Comparison of ENCODE assay signal across 14 cellular contexts in genomic region chr10:72011016-72011415, GRCh38. TPM values are rescaled to one million over a fixed set of nuclear protein-coding genes. Genes with fewer than 3 reads are reported as not detected.
A peak's percentile ranks its signal among the peaks of the same experiment; 100 is the strongest.
DNase-seq lines count a peak whose midpoint lies in the region; ATAC-seq and TF ChIP-seq lines count a peak whose summit lies in the region.
"Had no signal": no experiment of that assay in that cellular context is flagged by ENCODE, and none has a peak within 500 bp of the region (broad histone marks: within the 10 kb centered on the region; RNA-seq: fewer than 3 reads in every experiment).

No MANE protein-coding gene starts in this region.

- no peaks in the 10 kb centered on the region for H3K27me3 Mint-ChIP-seq in activated CD8-positive, alpha-beta T cell treated with anti-CD3 and anti-CD28 coated beads, Interleukin-2, amount 10 ng/mL, durations not matched to agents 7 days and 5 days (ENCODE audit: low read depth)
- H3K27me3 Mint-ChIP-seq: activated naive CD8-positive, alpha-beta T cell treated with anti-CD3 and anti-CD28 coated beads for 36 hours; natural killer cell treated with Interleukin-12 subunit alpha and Interleukin-12 subunit beta and Interleukin-15 and Interleukin-18, amount 100 ng/mL, for 72 hours had no signal

- H4K20me1 ChIP-seq in hepatocyte (ENCODE audit: insufficient read depth, poor library complexity, severe bottlenecking) = no peaks in the 10 kb centered on the region

- no peaks in the 10 kb centered on the region for H3K79me2 ChIP-seq in hepatocyte

- CTCF ChIA-PET in activated CD8-positive, alpha-beta T cell treated with anti-CD3 and anti-CD28 coated beads, Interleukin-2, amount 10 ng/mL, durations not matched to agents 7 days and 5 days (lab: Charles Lee) = no interaction called here

- H3K27me3 ChIP-seq in heart right ventricle (no peaks in the 10 kb centered on the region), hepatocyte (no peaks in the 10 kb centered on the region), gastrocnemius medialis (no peaks in the 10 kb centered on the region), vagina (no peaks in the 10 kb centered on the region)

- H3K9me3 ChIP-seq in heart right ventricle = no peaks in the 10 kb centered on the region
- no peaks in the 10 kb centered on the region for H3K9me3 ChIP-seq in hepatocyte (ENCODE audit: low read depth)
- no peaks in the 10 kb centered on the region for H3K9me3 ChIP-seq in gastrocnemius medialis
- no peaks in the 10 kb centered on the region for H3K9me3 ChIP-seq in vagina

- H3K4me1 ChIP-seq in heart right ventricle (peaks cover 41 to 92% (median 72%) of the 10 kb centered on the region in 9 donors), hepatocyte (ENCODE audit: insufficient read depth) (peaks cover 29% of the 10 kb centered on the region), gastrocnemius medialis (peaks cover 65% of the 10 kb centered on the region in 2 donors), vagina (peaks cover 62% of the 10 kb centered on the region)

- no peaks in the 10 kb centered on the region for H3K4me1 Mint-ChIP-seq in activated CD8-positive, alpha-beta T cell treated with anti-CD3 and anti-CD28 coated beads, Interleukin-2, amount 10 ng/mL, durations not matched to agents 7 days and 5 days (ENCODE audit: low read depth)
- H3K4me1 Mint-ChIP-seq: activated B cell treated with CpG ODN at 0.5 μM for 24 hours; activated naive CD8-positive, alpha-beta T cell treated with anti-CD3 and anti-CD28 coated beads for 36 hours had no signal

- TF ChIP-seq POLR2A in gastrocnemius medialis (IDR thresholded peaks at IDR 0.05) (no peak), vagina (IDR thresholded peaks at IDR 0.05) (no peak)

- WGBS in heart right ventricle, 2 donors = 93 to 95% methylated on average over 9 of the region's 9 CpGs
- 98% methylated on average over 9 of the region's 9 CpGs for WGBS in hepatocyte (ENCODE audit: low lambda C conversion rate, missing lambda C conversion rate)

- POLR2A ChIA-PET in activated CD8-positive, alpha-beta T cell treated with anti-CD3 and anti-CD28 coated beads, Interleukin-2, amount 10 ng/mL, durations not matched to agents 7 days and 5 days (lab: Charles Lee) = no interaction called here

- no peak overlapping the region for H3K4me2 ChIP-seq in hepatocyte

- DNase-seq in heart right ventricle (no peak), cardiac septum (ENCODE audit: low spot score) (no peak), hepatocyte (ENCODE audit: low spot score) (no peak), gastrocnemius medialis (no peak), vagina (ENCODE audit: extremely low spot score in 2 of 2) (no peak)
- no peak for DNase-seq in stimulated activated CD8-positive, alpha-beta memory T cell treated with anti-CD3 and anti-CD28 coated beads, Interleukin-4, amount 100 ng/mL, for 48 hours
- DNase-seq in activated CD8-positive, alpha-beta T cell treated with anti-CD3 and anti-CD28 coated beads, Interleukin-2, amount 10 ng/mL, durations not matched to agents 7 days and 5 days = no peak
- DNase-seq: activated B cell treated with CpG ODN at 0.5 μM for 24 hours; activated naive CD8-positive, alpha-beta T cell treated with anti-CD3 and anti-CD28 coated beads for 36 hours; GDM1; NCI-H526; retina had no signal

- no peak overlapping the region for H3K4me3 Mint-ChIP-seq in activated CD8-positive, alpha-beta T cell treated with anti-CD3 and anti-CD28 coated beads, Interleukin-2, amount 10 ng/mL, durations not matched to agents 7 days and 5 days
- H3K4me3 Mint-ChIP-seq: activated B cell treated with CpG ODN at 0.5 μM for 24 hours; activated naive CD8-positive, alpha-beta T cell treated with anti-CD3 and anti-CD28 coated beads for 36 hours; natural killer cell treated with Interleukin-12 subunit alpha and Interleukin-12 subunit beta and Interleukin-15 and Interleukin-18, amount 100 ng/mL, for 72 hours had no signal

- ATAC-seq in heart right ventricle (no peak), gastrocnemius medialis (no peak)
- no peak for ATAC-seq in activated CD4-positive, CD25-positive, alpha-beta regulatory T cell treated with anti-CD3 and anti-CD28 coated beads, Interleukin-2, amount 50 U/mL, for 24 hours
- ATAC-seq in activated CD8-positive, alpha-beta T cell treated with anti-CD3 and anti-CD28 coated beads, Interleukin-2, amount 10 ng/mL, durations not matched to agents 7 days and 5 days = no peak
- ATAC-seq: natural killer cell treated with Interleukin-12 subunit alpha and Interleukin-12 subunit beta and Interleukin-15 and Interleukin-18, amount 100 ng/mL, for 72 hours had no signal

- H3K9me2 ChIP-seq in hepatocyte (replicated peaks; ENCODE audit: insufficient read depth) = no peaks in the 10 kb centered on the region

- no peak for TF ChIP-seq CTCF in heart right ventricle (IDR thresholded peaks at IDR 0.05)
- no peak for TF ChIP-seq CTCF in hepatocyte (IDR thresholded peaks at IDR 0.05; ENCODE audit: poor library complexity)
- TF ChIP-seq CTCF in gastrocnemius medialis (IDR thresholded peaks at IDR 0.05 in 4 of 5, conservative IDR thresholded peaks at IDR 0.05 in 1 of 5) = no peak
- no peak for TF ChIP-seq CTCF in vagina (IDR thresholded peaks at IDR 0.05)

- no peaks in the 10 kb centered on the region for H3K36me3 Mint-ChIP-seq in activated CD8-positive, alpha-beta T cell treated with anti-CD3 and anti-CD28 coated beads, Interleukin-2, amount 10 ng/mL, durations not matched to agents 7 days and 5 days (ENCODE audit: low read depth)
- H3K36me3 Mint-ChIP-seq: activated naive CD8-positive, alpha-beta T cell treated with anti-CD3 and anti-CD28 coated beads for 36 hours; natural killer cell treated with Interleukin-12 subunit alpha and Interleukin-12 subunit beta and Interleukin-15 and Interleukin-18, amount 100 ng/mL, for 72 hours had no signal

- H3K27ac ChIP-seq in heart right ventricle = peak overlapping the region in 8 of 10 donors; percentile 24 to 94 (median 88)
- H3K27ac ChIP-seq in hepatocyte = peak overlapping the region; percentile 84
- peak overlapping the region; percentile 86 to 92 (median 88) for H3K27ac ChIP-seq in gastrocnemius medialis
- H3K27ac ChIP-seq in vagina = peak overlapping the region; percentile 89

- H2AFZ ChIP-seq in hepatocyte = no peak overlapping the region

- no peaks in the 10 kb centered on the region for H3K9me3 Mint-ChIP-seq in activated CD8-positive, alpha-beta T cell treated with anti-CD3 and anti-CD28 coated beads, Interleukin-2, amount 10 ng/mL, durations not matched to agents 7 days and 5 days (ENCODE audit: insufficient read depth)
- H3K9me3 Mint-ChIP-seq: activated B cell treated with CpG ODN at 0.5 μM for 24 hours; activated naive CD8-positive, alpha-beta T cell treated with anti-CD3 and anti-CD28 coated beads for 36 hours; natural killer cell treated with Interleukin-12 subunit alpha and Interleukin-12 subunit beta and Interleukin-15 and Interleukin-18, amount 100 ng/mL, for 72 hours had no signal

- peaks cover 0 to 41% (median 23%) of the 10 kb centered on the region in 9 donors for H3K36me3 ChIP-seq in heart right ventricle
- H3K36me3 ChIP-seq in hepatocyte (replicated peaks; ENCODE audit: insufficient read depth, low read depth) = no peaks in the 10 kb centered on the region
- peaks cover 0 to 25% of the 10 kb centered on the region in 2 donors for H3K36me3 ChIP-seq in gastrocnemius medialis
- peaks cover 0 to 18% of the 10 kb centered on the region in 2 donors for H3K36me3 ChIP-seq in vagina

- H3K4me3 ChIP-seq in heart right ventricle (no peak overlapping the region), hepatocyte (no peak overlapping the region), gastrocnemius medialis (no peak overlapping the region), vagina (no peak overlapping the region)

- in situ Hi-C loops in gastrocnemius medialis (cut with MboI; ENCODE audit: low sequenced_read_pairs in 4 of 4) = no loop called here

- H3K27ac Mint-ChIP-seq in activated CD8-positive, alpha-beta T cell treated with anti-CD3 and anti-CD28 coated beads, Interleukin-2, amount 10 ng/mL, durations not matched to agents 7 days and 5 days = no peak overlapping the region
- H3K27ac Mint-ChIP-seq: activated B cell treated with CpG ODN at 0.5 μM for 24 hours; activated naive CD8-positive, alpha-beta T cell treated with anti-CD3 and anti-CD28 coated beads for 36 hours; natural killer cell treated with Interleukin-12 subunit alpha and Interleukin-12 subunit beta and Interleukin-15 and Interleukin-18, amount 100 ng/mL, for 72 hours had no signal

- intact Hi-C loops in heart right ventricle (cut with DNase I) = loop anchor here in 1 of 10 donors (5.0 kb wide), 1 partner anchor 44 kb away; no protein-coding TSS in a partner anchor
- intact Hi-C loops in cardiac septum (cut with DNase I) = no loop called here
- intact Hi-C loops in gastrocnemius medialis (cut with DNase I; ENCODE audit: low total_unique reads) = no loop called here
- intact Hi-C loops in vagina (cut with DNase I) = loop anchor here (10.0 kb wide), 1 partner anchor 46 kb away; the partner anchor contains the start of gene CHST3

RNA-seq across cellular contexts. Expression of gene CHST3, which starts 46.8 kb away (rescaled TPM):
- 10 to 100 TPM; 14.5 to 28.7 (median 21.3) TPM for total RNA-seq in heart right ventricle
- polyA plus RNA-seq in heart right ventricle = 10 to 100 TPM in 1 of 2 donors, 1 to 10 TPM in 1; 6.3 to 12.0 TPM
- 24.4 TPM for total RNA-seq in cardiac septum
- 13.0 and 14.1 TPM in 2 replicates for total RNA-seq in hepatocyte
- polyA plus RNA-seq in hepatocyte = 6.1 and 6.8 TPM in 2 replicates
- 10 to 100 TPM; 11.5 to 31.6 (median 16.3) TPM for total RNA-seq in gastrocnemius medialis
- total RNA-seq in vagina = 26.0 TPM
- total RNA-seq in activated CD8-positive, alpha-beta T cell treated with anti-CD3 and anti-CD28 coated beads, Interleukin-2, amount 10 ng/mL, durations not matched to agents 7 days and 5 days = not detected
- total RNA-seq: activated B cell treated with CpG ODN at 0.5 μM for 24 hours; natural killer cell treated with Interleukin-12 subunit alpha and Interleukin-12 subunit beta and Interleukin-15 and Interleukin-18, amount 100 ng/mL, for 72 hours had no signal

Comparison
In these comparisons a context has a peak if more than half of its experiments do, and no peak if none do; other contexts are left out.
1. RNA of gene CHST3, which starts 46.8 kb away (total RNA-seq): 26.0 TPM in vagina (single experiment), 24.4 TPM in cardiac septum (single experiment), 14.5 to 28.7 TPM in heart right ventricle, 11.5 to 31.6 TPM in gastrocnemius medialis and 13.0 to 14.1 TPM in hepatocyte; not detected in activated CD8-positive, alpha-beta T cell treated with anti-CD3 and anti-CD28 coated beads, Interleukin-2, amount 10 ng/mL, durations not matched to agents 7 days and 5 days; every median in the first group is over 10 times any median in the second.
2. Peak in every context shown above with its lines, with median percentiles within 50 percentile points of each other: H3K27ac ChIP-seq.